ENCODE assay signal across 8 cellular contexts in the genomic region with DNA sequence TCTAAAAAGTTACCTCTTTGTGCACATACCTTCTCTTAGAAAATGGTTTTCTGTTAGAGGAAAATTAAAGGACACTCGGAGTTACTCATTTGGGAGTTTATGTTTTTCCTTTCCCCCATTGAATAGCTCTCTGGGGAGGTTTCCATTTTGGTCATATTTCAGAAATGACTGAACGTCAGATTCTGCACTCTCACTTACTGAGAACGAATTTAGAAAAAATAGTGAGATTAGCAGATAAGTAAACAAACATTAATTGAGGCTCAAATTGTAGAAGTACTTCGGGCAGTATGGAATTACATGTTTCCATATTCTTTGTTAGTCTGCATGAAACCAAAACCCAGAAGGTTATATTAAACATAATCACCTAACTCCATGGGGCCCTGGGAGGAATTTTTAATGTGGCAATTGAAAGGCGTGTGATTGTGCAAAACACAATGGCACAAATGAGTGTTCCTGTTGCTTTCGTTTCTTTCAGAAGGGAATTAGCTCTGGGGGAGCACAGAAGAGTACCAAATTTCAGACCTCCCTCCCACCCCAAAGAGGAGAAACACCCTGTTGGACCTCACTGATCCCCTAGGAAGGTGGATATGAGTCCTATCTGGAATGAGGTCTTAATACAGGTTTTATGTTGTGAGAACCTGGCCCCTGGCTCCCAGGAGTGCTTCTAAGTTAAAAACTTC.
A peak's percentile ranks its signal among the peaks of the same experiment; 100 is the strongest.
DNase-seq lines count a peak whose midpoint lies in the region; ATAC-seq and TF ChIP-seq lines count a peak whose summit lies in the region.

No MANE protein-coding gene starts in this region.

- H3K4me3 Mint-ChIP-seq in activated CD4-positive, alpha-beta T cell treated with anti-CD3 and anti-CD28 coated beads for 36 hours: no peak overlapping the region
- H3K4me3 Mint-ChIP-seq in memory B cell: peak overlapping the region; percentile 1
- H3K4me3 Mint-ChIP-seq in neural progenitor cell: no peak overlapping the region

- no peak for DNase-seq in activated CD4-positive, alpha-beta T cell treated with anti-CD3 and anti-CD28 coated beads for 36 hours
- DNase-seq in activated CD4-positive, alpha-beta T cell treated with anti-CD3 and anti-CD28 coated beads, Interleukin-2, amount 50 U/mL, for 48 hours: no peak
- DNase-seq in memory B cell (ENCODE audit: low spot score in 2 of 2) (no peak), HUDEP-2 (lab: John Stamatoyannopoulos, UW; ENCODE audit: unreplicated experiment in 76 of 76) (no peak), NCI-H128 (lab: John Stamatoyannopoulos, UW; ENCODE audit: unreplicated experiment) (no peak), neural progenitor cell (ENCODE audit: low spot score) (no peak)

- H3K9me3 Mint-ChIP-seq in activated CD4-positive, alpha-beta T cell treated with anti-CD3 and anti-CD28 coated beads for 36 hours (ENCODE audit: low read depth): peaks cover 1% of the 10 kb centered on the region
- H3K9me3 Mint-ChIP-seq in memory B cell (peaks cover 1% of the 10 kb centered on the region), neural progenitor cell (peaks cover 16% of the 10 kb centered on the region)

- H3K4me2 ChIP-seq in neural progenitor cell: no peak overlapping the region

- no peaks in the 10 kb centered on the region for H3K9me3 ChIP-seq in neural progenitor cell (ENCODE audit: low read depth)

- no peak overlapping the region for H3K27ac ChIP-seq in neural progenitor cell

- H3K4me3 ChIP-seq in neural progenitor cell: no peak overlapping the region

- H4K20me1 ChIP-seq in neural progenitor cell (ENCODE audit: low read depth): no peaks in the 10 kb centered on the region

- no peak for TF ChIP-seq CTCF in neural progenitor cell (IDR thresholded peaks at IDR 0.05)

- no peaks in the 10 kb centered on the region for H3F3A ChIP-seq in neural progenitor cell (ENCODE audit: low read depth)

- intact Hi-C loops in activated CD4-positive, alpha-beta T cell treated with anti-CD3 and anti-CD28 coated beads for 36 hours (cut with DNase I, micrococcal nuclease): loop anchor here (1.0 to 5.0 kb wide), 4 partner anchors 53 to 260 kb away; no protein-coding TSS in a partner anchor

- CTCF ChIA-PET in activated CD4-positive, alpha-beta T cell treated with anti-CD3 and anti-CD28 coated beads for 36 hours (lab: Charles Lee): interaction anchor here (1.1 to 2.2 kb wide), 3 partner anchors 82 to 211 kb away, joined by 3 to 8 read pairs (median 3); no protein-coding TSS in a partner anchor

- peak overlapping the region; percentile 66 for H3K27ac Mint-ChIP-seq in activated CD4-positive, alpha-beta T cell treated with anti-CD3 and anti-CD28 coated beads for 36 hours
- peak overlapping the region; percentile 25 for H3K27ac Mint-ChIP-seq in memory B cell
- no peak overlapping the region for H3K27ac Mint-ChIP-seq in neural progenitor cell

- H3K79me2 ChIP-seq in neural progenitor cell (ENCODE audit: low read depth): no peaks in the 10 kb centered on the region

- H3K36me3 ChIP-seq in neural progenitor cell: no peaks in the 10 kb centered on the region

- no peaks in the 10 kb centered on the region for H3K27me3 ChIP-seq in neural progenitor cell

- H3K9ac ChIP-seq in neural progenitor cell: no peak overlapping the region

- no peak overlapping the region for H2AFZ ChIP-seq in neural progenitor cell (replicated peaks)

- no peaks in the 10 kb centered on the region for H3K36me3 Mint-ChIP-seq in activated CD4-positive, alpha-beta T cell treated with anti-CD3 and anti-CD28 coated beads for 36 hours (ENCODE audit: low read depth)
- H3K36me3 Mint-ChIP-seq in memory B cell (peaks cover 1% of the 10 kb centered on the region), neural progenitor cell (peaks cover 3% of the 10 kb centered on the region)

- peak; percentile 70 for ATAC-seq in activated CD4-positive, alpha-beta T cell treated with anti-CD3 and anti-CD28 coated beads for 36 hours
- peak; percentile 51 for ATAC-seq in GM21723 (IDR thresholded peaks at IDR 0.05; ENCODE audit: unreplicated experiment)
- peak; percentile 32 for ATAC-seq in HG03565 (IDR thresholded peaks at IDR 0.05; ENCODE audit: unreplicated experiment)
- ATAC-seq in memory B cell (ENCODE audit: low read depth): no peak

- POLR2A ChIA-PET in activated CD4-positive, alpha-beta T cell treated with anti-CD3 and anti-CD28 coated beads for 36 hours (lab: Charles Lee): interaction anchor here (0.6 to 0.9 kb wide), 4 partner anchors 14 to 378 kb away, joined by 3 to 5 read pairs (median 4); no protein-coding TSS in a partner anchor

- peaks cover 8% of the 10 kb centered on the region for H3K4me1 ChIP-seq in neural progenitor cell

- peaks cover 26% of the 10 kb centered on the region for H3K4me1 Mint-ChIP-seq in activated CD4-positive, alpha-beta T cell treated with anti-CD3 and anti-CD28 coated beads for 36 hours
- peaks cover 25% of the 10 kb centered on the region for H3K4me1 Mint-ChIP-seq in memory B cell
- H3K4me1 Mint-ChIP-seq in neural progenitor cell: peaks cover 29% of the 10 kb centered on the region

- H3K27me3 Mint-ChIP-seq in activated CD4-positive, alpha-beta T cell treated with anti-CD3 and anti-CD28 coated beads for 36 hours: peaks cover 3% of the 10 kb centered on the region
- H3K27me3 Mint-ChIP-seq in memory B cell (peaks cover 9% of the 10 kb centered on the region), neural progenitor cell (ENCODE audit: insufficient read depth, low read depth) (peaks cover 16% of the 10 kb centered on the region)
